ENCODE assay signal across 16 cellular contexts in genomic region chr4:98747659-98748091, GRCh38.
DNase-seq lines count a peak whose midpoint lies in the region; ATAC-seq and TF ChIP-seq lines count a peak whose summit lies in the region.
"Had no signal": no experiment of that assay in that cellular context is flagged by ENCODE, and none has a peak within 500 bp of the region (broad histone marks: within the 10 kb centered on the region; RNA-seq: fewer than 3 reads in every experiment).

No MANE protein-coding gene starts in this region.

- no peak overlapping the region for H2AFZ ChIP-seq in SK-N-SH (ENCODE audit: low read depth)

- H3F3A ChIP-seq in SK-N-SH (replicated peaks; ENCODE audit: insufficient read depth) = no peaks in the 10 kb centered on the region

- no peak overlapping the region for H3K4me3 Mint-ChIP-seq in Caco-2 (ENCODE audit: unreplicated experiment)
- no peak overlapping the region for H3K4me3 Mint-ChIP-seq in endodermal cell
- no peak overlapping the region for H3K4me3 Mint-ChIP-seq in nephron
- H3K4me3 Mint-ChIP-seq: activated CD4-positive, alpha-beta memory T cell treated with anti-CD3 and anti-CD28 coated beads, Interleukin-2, amount 10 ng/mL, durations not matched to agents 7 days and 5 days had no signal

- H3K4me1 Mint-ChIP-seq in Caco-2 (ENCODE audit: low read depth, unreplicated experiment) = peaks cover 22% of the 10 kb centered on the region
- peaks cover 22% of the 10 kb centered on the region for H3K4me1 Mint-ChIP-seq in endodermal cell
- peaks cover 10% of the 10 kb centered on the region for H3K4me1 Mint-ChIP-seq in nephron
- H3K4me1 Mint-ChIP-seq: activated CD4-positive, alpha-beta memory T cell treated with anti-CD3 and anti-CD28 coated beads, Interleukin-2, amount 10 ng/mL, durations not matched to agents 7 days and 5 days had no signal

- no peaks in the 10 kb centered on the region for H3K36me3 ChIP-seq in Caco-2 (ENCODE audit: control insufficient read depth, insufficient read depth, low read length)
- H3K36me3 ChIP-seq in endodermal cell (ENCODE audit: control insufficient read depth, insufficient read depth, low read length) = no peaks in the 10 kb centered on the region
- no peaks in the 10 kb centered on the region for H3K36me3 ChIP-seq in SK-N-SH (replicated peaks in 1 of 2; ENCODE audit: control insufficient read depth in 1 of 2, insufficient read depth in 2 of 2, low read length in 1 of 2)
- H3K36me3 ChIP-seq: heart left ventricle, neutrophil, spleen had no signal

- no peak for TF ChIP-seq EP300 in SK-N-SH (IDR thresholded peaks at IDR 0.05; ENCODE audit: borderline replicate concordance in 1 of 2, low read depth in 1 of 2, low read length in 1 of 2)

- POLR2A ChIA-PET in Caco-2 (lab: Charles Lee) (interaction anchor here (0.5 to 1.0 kb wide), 4 partner anchors 53 to 182 kb away, joined by 3 to 15 read pairs (median 4); no protein-coding TSS in a partner anchor), SK-N-SH (lab: Yijun Ruan, JAX) (no interaction called here)

- H3K4me3 ChIP-seq in Caco-2 (ENCODE audit: low read depth, low read length) = no peak overlapping the region
- no peak overlapping the region for H3K4me3 ChIP-seq in endodermal cell (ENCODE audit: low read length)
- no peak overlapping the region for H3K4me3 ChIP-seq in SK-N-SH (ENCODE audit: low read depth in 2 of 2, low read length in 1 of 2)
- H3K4me3 ChIP-seq: body of pancreas, heart left ventricle, spleen had no signal

- H3K27ac ChIP-seq in endodermal cell (ENCODE audit: low read depth, low read length) (peak overlapping the region; percentile 46), SK-N-SH (ENCODE audit: low read depth in 2 of 2, low read length in 1 of 2) (no peak overlapping the region)
- H3K27ac ChIP-seq: body of pancreas, epithelial cell of prostate, heart left ventricle, neutrophil, spleen had no signal

- H3K9ac ChIP-seq in endodermal cell (ENCODE audit: extremely low read depth, low read length, poor library complexity, severe bottlenecking) (no peak overlapping the region), SK-N-SH (no peak overlapping the region)

- H3K27me3 ChIP-seq in Caco-2 (replicated peaks; ENCODE audit: control insufficient read depth, insufficient read depth, low read length) (no peaks in the 10 kb centered on the region), endodermal cell (ENCODE audit: control insufficient read depth, insufficient read depth, low read length, poor library complexity, severe bottlenecking) (peaks cover 17% of the 10 kb centered on the region), SK-N-SH (ENCODE audit: insufficient read depth) (no peaks in the 10 kb centered on the region)
- H3K27me3 ChIP-seq: body of pancreas, heart left ventricle, neutrophil, spleen had no signal

- intact Hi-C loops in Caco-2 (cut with micrococcal nuclease; ENCODE audit: unreplicated experiment) = loop anchor here (1.0 to 5.0 kb wide), 9 partner anchors 25 to 280 kb away; partner anchors contain the start of genes EIF4E and METAP1

- H3K36me3 Mint-ChIP-seq in Caco-2 (ENCODE audit: insufficient read depth, unreplicated experiment) = peaks cover 8% of the 10 kb centered on the region
- H3K36me3 Mint-ChIP-seq in endodermal cell (ENCODE audit: low read depth) = no peaks in the 10 kb centered on the region
- H3K36me3 Mint-ChIP-seq in nephron (ENCODE audit: low read depth) = no peaks in the 10 kb centered on the region

- no TSS peak for BruUV-seq in Caco-2 (replicated peaks; lab: Mats Ljungman, UMichigan)

- no peaks in the 10 kb centered on the region for H3K9me2 ChIP-seq in SK-N-SH

- no peaks in the 10 kb centered on the region for H3K9me3 ChIP-seq in Caco-2
- no peaks in the 10 kb centered on the region for H3K9me3 ChIP-seq in endodermal cell (ENCODE audit: control insufficient read depth, low read length)
- H3K9me3 ChIP-seq in SK-N-SH = no peaks in the 10 kb centered on the region
- H3K9me3 ChIP-seq: body of pancreas, heart left ventricle, neutrophil, spleen had no signal

- no peak for TF ChIP-seq RAD21 in SK-N-SH (IDR thresholded peaks at IDR 0.05; ENCODE audit: low read length)

- H3K9me3 Mint-ChIP-seq in Caco-2 (ENCODE audit: unreplicated experiment) (peaks cover 13% of the 10 kb centered on the region), endodermal cell (no peaks in the 10 kb centered on the region), nephron (peaks cover 2% of the 10 kb centered on the region)
- H3K9me3 Mint-ChIP-seq: activated CD4-positive, alpha-beta memory T cell treated with anti-CD3 and anti-CD28 coated beads, Interleukin-2, amount 10 ng/mL, durations not matched to agents 7 days and 5 days had no signal

- no peak for ATAC-seq in GM18519 (IDR thresholded peaks at IDR 0.05; ENCODE audit: low FRiP score, unreplicated experiment)
- ATAC-seq: body of pancreas, heart left ventricle had no signal

- H4K20me1 ChIP-seq in SK-N-SH (ENCODE audit: insufficient read depth) = no peaks in the 10 kb centered on the region

- DNase-seq in Caco-2 = peak; percentile 71 to 72
- peak; percentile 26 for DNase-seq in RPMI7951 (ENCODE audit: low read depth)
- peak; percentile 76 for DNase-seq in endodermal cell
- DNase-seq in NCI-H526 (lab: John Stamatoyannopoulos, UW) = no peak
- no peak for DNase-seq in effector CD8-positive, alpha-beta T cell (lab: John Stamatoyannopoulos, UW)
- DNase-seq in SK-N-SH = no peak
- DNase-seq: activated CD4-positive, alpha-beta memory T cell treated with anti-CD3 and anti-CD28 coated beads, Interleukin-2, amount 10 ng/mL, durations not matched to agents 7 days and 5 days; body of pancreas; heart left ventricle; NCI-H2081 treated with DMSO at 0.1 percent for 48 hours; SHP77 treated with DMSO at 0.1 percent for 48 hours; spleen had no signal

- CTCF ChIA-PET in Caco-2 (lab: Charles Lee) = interaction anchor here (0.7 to 1.1 kb wide), 3 partner anchors 88 to 193 kb away, joined by 3 to 5 read pairs (median 3); no protein-coding TSS in a partner anchor
- CTCF ChIA-PET in SK-N-SH (lab: Yijun Ruan, JAX) = no interaction called here

- H3K27me3 Mint-ChIP-seq in Caco-2 (ENCODE audit: insufficient read depth, unreplicated experiment) (no peaks in the 10 kb centered on the region), endodermal cell (ENCODE audit: insufficient read depth) (peaks cover 7% of the 10 kb centered on the region), nephron (ENCODE audit: low read depth) (peaks cover 3% of the 10 kb centered on the region)
- H3K27me3 Mint-ChIP-seq: activated CD4-positive, alpha-beta memory T cell treated with anti-CD3 and anti-CD28 coated beads, Interleukin-2, amount 10 ng/mL, durations not matched to agents 7 days and 5 days had no signal

- 42% methylated on average over 3 of the region's 3 CpGs for WGBS in endodermal cell (ENCODE audit: insufficient coverage in 1 of 2, insufficient read length in 1 of 2), 2 experiments
- WGBS in SK-N-SH (ENCODE audit: low lambda C conversion rate) = 86% methylated on average over 3 of the region's 3 CpGs

- TF ChIP-seq CTCF in Caco-2 (IDR thresholded peaks at IDR 0.05; ENCODE audit: insufficient read depth in 1 of 2, low read depth in 1 of 2, low read length in 1 of 2, severe bottlenecking in 1 of 2, unreplicated experiment in 1 of 2) (no peak), endodermal cell (conservative IDR thresholded peaks at IDR 0.05) (no peak), nephron (IDR thresholded peaks at IDR 0.05; ENCODE audit: unreplicated experiment in 3 of 3) (no peak), SK-N-SH (IDR thresholded peaks at IDR 0.05) (no peak)

- peak overlapping the region; percentile 81 for H3K27ac Mint-ChIP-seq in Caco-2 (ENCODE audit: unreplicated experiment)
- H3K27ac Mint-ChIP-seq in endodermal cell = peak overlapping the region; percentile 83
- peak overlapping the region; percentile 86 to 94 (median 86) for H3K27ac Mint-ChIP-seq in nephron
- H3K27ac Mint-ChIP-seq: activated CD4-positive, alpha-beta memory T cell treated with anti-CD3 and anti-CD28 coated beads, Interleukin-2, amount 10 ng/mL, durations not matched to agents 7 days and 5 days had no signal

- H3K4me1 ChIP-seq in Caco-2 (peaks cover 37% of the 10 kb centered on the region), endodermal cell (ENCODE audit: control insufficient read depth, insufficient read depth, low read length) (peaks cover 4% of the 10 kb centered on the region), SK-N-SH (ENCODE audit: control insufficient read depth in 1 of 2, insufficient read depth in 2 of 2, low read depth in 1 of 2, low read length in 1 of 2) (peaks cover 0 to 14% of the 10 kb centered on the region in 2 experiments; a peak in 1 of 4 replicates)
- H3K4me1 ChIP-seq: body of pancreas, heart left ventricle, spleen had no signal

- no peak overlapping the region for H3K4me2 ChIP-seq in SK-N-SH

- no peaks in the 10 kb centered on the region for H3K79me2 ChIP-seq in SK-N-SH (ENCODE audit: insufficient read depth)

TF ChIP-seq in SK-N-SH, 30 proteins besides CTCF, POLR2A, EP300 and RAD21:
- TF ChIP-seq FOSL2 (IDR thresholded peaks at IDR 0.05; ENCODE audit: borderline replicate concordance, low read depth) = no peak
- TF ChIP-seq MEF2A (IDR thresholded peaks at IDR 0.05; ENCODE audit: borderline replicate concordance, low read depth) = no peak
- no peak for TF ChIP-seq ELF1 (IDR thresholded peaks at IDR 0.05)
- TF ChIP-seq TCF12 (IDR thresholded peaks at IDR 0.05) = no peak
- no peak for TF ChIP-seq TAF1 (IDR thresholded peaks at IDR 0.05; ENCODE audit: borderline replicate concordance, low read depth, low read length)
- no peak for TF ChIP-seq PBX3 (IDR thresholded peaks at IDR 0.05)
- TF ChIP-seq FOXJ3 (CRISPR knock-in tag; IDR thresholded peaks at IDR 0.05) = no peak
- TF ChIP-seq IRF3 (IDR thresholded peaks at IDR 0.05; ENCODE audit: low read depth, low read length) = no peak
- TF ChIP-seq NRF1 (IDR thresholded peaks at IDR 0.05; ENCODE audit: low read depth, low read length) = no peak
- TF ChIP-seq FOXM1 (IDR thresholded peaks at IDR 0.05; ENCODE audit: low read depth) = no peak

Comparison
In these comparisons a context has a peak if more than half of its experiments do, and no peak if none do; other contexts are left out.
1. DNase-seq: peak in Caco-2 (2 of 2), RPMI7951 (single experiment) and endodermal cell (single experiment); none in NCI-H526 (0 of 2), effector CD8-positive, alpha-beta T cell (single experiment) and SK-N-SH (single experiment).
2. Peak in every context shown above with its lines, with median percentiles within 50 percentile points of each other: H3K27ac Mint-ChIP-seq.